ENCODE assay signal across 10 cellular contexts in the genomic region with DNA sequence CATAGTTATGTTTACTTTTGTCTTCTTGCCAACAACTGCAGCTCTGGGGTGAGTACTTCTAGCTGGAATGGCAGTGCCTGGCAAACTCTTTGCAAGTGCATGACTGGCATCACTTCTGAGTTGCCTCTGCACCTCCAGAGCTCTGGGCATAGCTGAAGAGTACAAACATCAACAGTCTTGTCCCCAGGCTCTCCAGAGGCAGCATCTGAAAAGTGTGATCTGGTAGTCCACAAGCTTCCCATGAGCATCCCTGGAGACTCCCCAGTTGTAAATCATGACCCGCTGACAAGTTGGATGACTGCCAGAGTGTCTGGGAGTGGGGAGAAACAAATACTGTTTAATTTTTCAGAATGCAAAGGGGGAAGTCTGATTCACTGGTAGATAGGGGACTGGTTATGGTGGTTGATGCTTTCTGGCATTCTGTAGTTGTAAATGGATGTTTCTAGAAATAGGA.
DNase-seq lines count a peak whose midpoint lies in the region; ATAC-seq and TF ChIP-seq lines count a peak whose summit lies in the region.
"Had no signal": no experiment of that assay in that cellular context is flagged by ENCODE, and none has a peak within 500 bp of the region (broad histone marks: within the 10 kb centered on the region; RNA-seq: fewer than 3 reads in every experiment).

No MANE protein-coding gene starts in this region.

- H3K36me3 ChIP-seq in trophoblast cell (ENCODE audit: control insufficient read depth in 1 of 2, insufficient read depth in 2 of 2, low read length in 2 of 2): no peaks in the 10 kb centered on the region
- H3K36me3 ChIP-seq: cardiac muscle cell had no signal

- H3K4ac ChIP-seq in trophoblast cell (ENCODE audit: low read depth, low read length): no peak overlapping the region

- ATAC-seq in GM19023 (IDR thresholded peaks at IDR 0.05; ENCODE audit: unreplicated experiment) (no peak), GM21390 (IDR thresholded peaks at IDR 0.05; ENCODE audit: unreplicated experiment) (no peak)

- no peak overlapping the region for H3K14ac ChIP-seq in trophoblast cell (ENCODE audit: low read length)

- no CpG with 5 or more reads among the region's 1 CpG for WGBS in trophoblast cell (ENCODE audit: extremely low coverage, insufficient coverage, insufficient read length)

- H3K4me1 Mint-ChIP-seq in MCF 10A (ENCODE audit: insufficient read depth, unreplicated experiment): peaks cover 21% of the 10 kb centered on the region

- no peak overlapping the region for H3K18ac ChIP-seq in trophoblast cell (ENCODE audit: low read length)

- no peaks in the 10 kb centered on the region for H3K79me2 ChIP-seq in trophoblast cell (ENCODE audit: control insufficient read depth, insufficient read depth, low read length, poor library complexity)

- H4K91ac ChIP-seq in trophoblast cell (ENCODE audit: low read depth, low read length): no peak overlapping the region

- H3K4me3 ChIP-seq in trophoblast cell (ENCODE audit: low read depth, low read length): peak overlapping the region; percentile 32
- H3K4me3 ChIP-seq: cardiac muscle cell had no signal

- no peak overlapping the region for H4K12ac ChIP-seq in trophoblast cell (ENCODE audit: low read depth, low read length)

- no peak overlapping the region for H3K27ac Mint-ChIP-seq in MCF 10A (ENCODE audit: low read depth, unreplicated experiment)

- CTCF ChIA-PET in MCF 10A (lab: Yijun Ruan, JAX): interaction anchor here (0.5 to 1.5 kb wide), 2 partner anchors 136 to 232 kb away, joined by 3 read pairs; no protein-coding TSS in a partner anchor

- H2AFZ ChIP-seq in trophoblast cell (ENCODE audit: insufficient read depth, low read length, poor library complexity): no peak overlapping the region

- peak; percentile 44 for DNase-seq in DMS53 (lab: John Stamatoyannopoulos, UW)
- DNase-seq in DMS53 treated with DMSO at 0.1 percent for 48 hours (lab: John Stamatoyannopoulos, UW; ENCODE audit: unreplicated experiment): no peak
- DNase-seq in NCI-H226: peak; percentile 18
- peak; percentile 72 for DNase-seq in MCF 10A (ENCODE audit: unreplicated experiment)
- peak in 1 of 2 donors; percentile 1 for DNase-seq in trophoblast cell
- DNase-seq in mucosa of gallbladder (ENCODE audit: low spot score): no peak

- no peaks in the 10 kb centered on the region for H3K36me3 Mint-ChIP-seq in MCF 10A (ENCODE audit: insufficient read depth, unreplicated experiment)

- H3K9me3 ChIP-seq in trophoblast cell (ENCODE audit: insufficient read depth, low read depth, low read length): no peaks in the 10 kb centered on the region

- no TSS peak for BruUV-seq in MCF 10A (replicated peaks; lab: Mats Ljungman, UMichigan)

- H3K23ac ChIP-seq in trophoblast cell (ENCODE audit: low read length): no peak overlapping the region

- no peak overlapping the region for H4K8ac ChIP-seq in trophoblast cell (ENCODE audit: low read depth, low read length)

- H3K4me3 Mint-ChIP-seq in MCF 10A (ENCODE audit: unreplicated experiment): peak overlapping the region; percentile 32

- H3K9ac ChIP-seq in trophoblast cell (ENCODE audit: low read length): no peak overlapping the region

- TF ChIP-seq CTCF in MCF 10A (IDR thresholded peaks at IDR 0.05; ENCODE audit: unreplicated experiment): no peak

- POLR2A ChIA-PET in MCF 10A (lab: Yijun Ruan, JAX): interaction anchor here (1.5 kb wide), 1 partner anchor 50 kb away, joined by 3 read pairs; no protein-coding TSS in a partner anchor

- intact Hi-C loops in MCF 10A (cut with micrococcal nuclease): no loop called here

- H3K4me2 ChIP-seq in trophoblast cell (ENCODE audit: low read length): no peak overlapping the region

- no peak overlapping the region for H2BK12ac ChIP-seq in trophoblast cell (ENCODE audit: low read length)

- H3K9me3 Mint-ChIP-seq in MCF 10A (ENCODE audit: unreplicated experiment): no peaks in the 10 kb centered on the region

- no peak overlapping the region for H3K27ac ChIP-seq in trophoblast cell (ENCODE audit: low read depth, low read length)
- H3K27ac ChIP-seq: 22Rv1, cardiac muscle cell had no signal

- no peaks in the 10 kb centered on the region for H3K79me1 ChIP-seq in trophoblast cell (ENCODE audit: low read length)

- no peak overlapping the region for H2AK5ac ChIP-seq in trophoblast cell (ENCODE audit: low read length)

- H2BK5ac ChIP-seq in trophoblast cell (ENCODE audit: low read depth, low read length, poor library complexity): no peak overlapping the region

- H3K27me3 ChIP-seq in trophoblast cell (ENCODE audit: insufficient read depth, low read length): no peaks in the 10 kb centered on the region

- H3K27me3 Mint-ChIP-seq in MCF 10A (ENCODE audit: insufficient read depth, unreplicated experiment): peaks cover 11% of the 10 kb centered on the region

- H2BK120ac ChIP-seq in trophoblast cell (ENCODE audit: insufficient read depth, low read length, poor library complexity): no peak overlapping the region

- peaks cover 8% of the 10 kb centered on the region in 2 experiments for H3K4me1 ChIP-seq in trophoblast cell (ENCODE audit: control insufficient read depth in 1 of 2, insufficient read depth in 2 of 2, low read length in 2 of 2)

Comparison
In these comparisons a context has a peak if more than half of its experiments do, and no peak if none do; other contexts are left out.
1. DNase-seq: peak in DMS53 (single experiment), NCI-H226 (single experiment) and MCF 10A (single experiment); none in DMS53 treated with DMSO at 0.1 percent for 48 hours (single experiment) and mucosa of gallbladder (single experiment).